Comparison of ENCODE assay signal across 1 cellular context in genomic region chr15:48391950-48392349, GRCh38.
TF ChIP-seq lines count a peak whose summit lies in the region.

No MANE protein-coding gene starts in this region.

TF ChIP-seq in HepG2, 621 proteins besides CTCF, POLR2A, EP300 and RAD21:
- TF ChIP-seq LRRFIP1 (CRISPR knock-in tag; conservative IDR thresholded peaks at IDR 0.05): no peak
